Comparison of ENCODE assay signal across 12 cellular contexts in genomic region chr11:34996958-34997357, GRCh38.
"Had no signal": no experiment of that assay in that cellular context is flagged by ENCODE, and none has a peak within 500 bp of the region (broad histone marks: within the 10 kb centered on the region; RNA-seq: fewer than 3 reads in every experiment).

No MANE protein-coding gene starts in this region.

- ATAC-seq: activated naive CD8-positive, alpha-beta T cell treated with anti-CD3 and anti-CD28 coated beads, Interleukin-2, amount 50 U/mL, for 24 hours had no signal

- DNase-seq: activated CD4-positive, alpha-beta T cell treated with anti-CD3 and anti-CD28 coated beads, Interleukin-2, amount 50 U/mL, for 4 hours; activated naive CD4-positive, alpha-beta T cell; activated naive CD8-positive, alpha-beta T cell treated with anti-CD3 and anti-CD28 coated beads, Interleukin-2, amount 50 U/mL, for 24 hours; anterior cingulate cortex; central memory CD4-positive, alpha-beta T cell; endodermal cell; foreskin fibroblast; right lobe of liver; small intestine; stimulated activated CD4-positive, alpha-beta T cell treated with anti-CD3 and anti-CD28 coated beads, Interleukin-15, amount 100 ng/mL, for 24 hours; stimulated activated CD4-positive, alpha-beta T cell treated with anti-CD3 and anti-CD28 coated beads, Interleukin-2, amount 100 ng/mL, for 48 hours; trophoblast cell had no signal
